In the genomic region with DNA sequence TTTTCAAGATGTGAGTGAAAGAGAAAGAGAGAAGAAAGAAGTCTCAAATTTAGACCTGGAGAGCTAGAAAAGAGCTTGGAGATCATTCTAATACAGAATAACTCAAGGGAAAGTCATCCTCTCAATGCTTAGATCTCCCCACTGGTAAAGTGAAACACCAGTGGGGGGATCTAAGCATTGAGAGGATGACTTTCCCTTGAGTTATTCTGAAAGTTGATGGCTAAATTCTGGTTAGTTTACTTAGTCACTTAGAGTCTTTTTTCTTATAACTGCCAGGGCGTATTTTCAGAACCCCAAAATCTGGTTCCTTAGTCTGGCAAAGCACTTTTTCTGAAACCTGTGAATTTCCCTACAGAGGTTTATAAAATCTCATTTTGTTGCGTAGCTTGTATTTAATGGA, we compare ENCODE assay signal across 18 cellular contexts.
"Had no signal": no experiment of that assay in that cellular context is flagged by ENCODE, and none has a peak within 500 bp of the region (broad histone marks: within the 10 kb centered on the region; RNA-seq: fewer than 3 reads in every experiment).

No MANE protein-coding gene starts in this region.

- H3K27me3 ChIP-seq: cardiac muscle cell, esophagus squamous epithelium, foreskin keratinocyte, heart left ventricle, left lung, spleen, suprapubic skin, upper lobe of left lung had no signal

- H3K4me3 Mint-ChIP-seq: activated CD4-positive, alpha-beta T cell treated with anti-CD3 and anti-CD28 coated beads for 36 hours; activated CD8-positive, alpha-beta T cell treated with anti-CD3 and anti-CD28 coated beads, Interleukin-2, amount 10 ng/mL, durations not matched to agents 7 days and 5 days; activated naive CD4-positive, alpha-beta T cell treated with anti-CD3 and anti-CD28 coated beads for 36 hours; activated T-helper 17 cell treated with anti-CD3 and anti-CD28 coated beads, Interleukin-2, amount 50 U/mL, for 72 hours; nephron progenitor cell had no signal

- H3K4me1 Mint-ChIP-seq: activated CD4-positive, alpha-beta T cell treated with anti-CD3 and anti-CD28 coated beads for 36 hours; activated T-helper 17 cell treated with anti-CD3 and anti-CD28 coated beads, Interleukin-2, amount 50 U/mL, for 72 hours; nephron progenitor cell had no signal

- H3K36me3 ChIP-seq: cardiac muscle cell, esophagus squamous epithelium, heart left ventricle, left lung, suprapubic skin, upper lobe of left lung had no signal

- DNase-seq: activated CD4-positive, alpha-beta T cell treated with anti-CD3 and anti-CD28 coated beads for 36 hours; activated CD8-positive, alpha-beta T cell treated with anti-CD3 and anti-CD28 coated beads, Interleukin-2, amount 10 ng/mL, durations not matched to agents 7 days and 5 days; activated naive CD4-positive, alpha-beta T cell treated with anti-CD3 and anti-CD28 coated beads for 36 hours; esophagus squamous epithelium; foreskin keratinocyte; heart left ventricle; left lung; mesenchymal stem cell; nephron progenitor cell; spleen; stimulated activated CD4-positive, alpha-beta T cell treated with anti-CD3 and anti-CD28 coated beads, Interleukin-1b, Interleukin-23, amount 100 ng/mL, for 48 hours; stimulated activated naive CD4-positive, alpha-beta T cell treated with Interleukin-2 at 50 U/mL for 16 hours; T-helper 9 cell; upper lobe of left lung had no signal

- H3K4me1 ChIP-seq: foreskin keratinocyte had no signal

- H3K27ac Mint-ChIP-seq: activated CD4-positive, alpha-beta T cell treated with anti-CD3 and anti-CD28 coated beads for 36 hours; activated CD8-positive, alpha-beta T cell treated with anti-CD3 and anti-CD28 coated beads, Interleukin-2, amount 10 ng/mL, durations not matched to agents 7 days and 5 days; activated naive CD4-positive, alpha-beta T cell treated with anti-CD3 and anti-CD28 coated beads for 36 hours; activated T-helper 17 cell treated with anti-CD3 and anti-CD28 coated beads, Interleukin-2, amount 50 U/mL, for 72 hours; nephron progenitor cell had no signal

- H3K4me3 ChIP-seq: cardiac muscle cell, esophagus squamous epithelium, heart left ventricle, left lung, spleen, suprapubic skin, upper lobe of left lung had no signal

- H3K27me3 Mint-ChIP-seq: activated CD4-positive, alpha-beta T cell treated with anti-CD3 and anti-CD28 coated beads for 36 hours; activated T-helper 17 cell treated with anti-CD3 and anti-CD28 coated beads, Interleukin-2, amount 50 U/mL, for 72 hours had no signal

- H3K9me3 Mint-ChIP-seq: activated naive CD4-positive, alpha-beta T cell treated with anti-CD3 and anti-CD28 coated beads for 36 hours; nephron progenitor cell had no signal

- H3K9me3 ChIP-seq: esophagus squamous epithelium, heart left ventricle, left lung, spleen, suprapubic skin, upper lobe of left lung had no signal

- H3K27ac ChIP-seq: cardiac muscle cell, esophagus squamous epithelium, foreskin keratinocyte, suprapubic skin, upper lobe of left lung, VCaP had no signal

- ATAC-seq: activated CD4-positive, alpha-beta T cell treated with anti-CD3 and anti-CD28 coated beads for 36 hours; activated CD8-positive, alpha-beta T cell treated with anti-CD3 and anti-CD28 coated beads, Interleukin-2, amount 10 ng/mL, durations not matched to agents 7 days and 5 days; activated T-helper 17 cell treated with anti-CD3 and anti-CD28 coated beads, Interleukin-2, amount 50 U/mL, for 72 hours; foreskin keratinocyte had no signal
